Comparison of ENCODE assay signal across 7 cellular contexts in genomic region chr5:93915142-93915553, GRCh38.
DNase-seq lines count a peak whose midpoint lies in the region; ATAC-seq and TF ChIP-seq lines count a peak whose summit lies in the region.

No MANE protein-coding gene starts in this region.

- peak in 2 of 3 donors; percentile 33 to 40 for TF ChIP-seq CTCF in breast epithelium (IDR thresholded peaks at IDR 0.05)

- intact Hi-C loops in breast epithelium (cut with DNase I; ENCODE audit: low total_unique reads): no loop called here

- no peak overlapping the region for H2BK15ac ChIP-seq in mesenchymal stem cell (ENCODE audit: low read depth, poor library complexity, severe bottlenecking)

- TF ChIP-seq POLR2A in breast epithelium (IDR thresholded peaks at IDR 0.05): no peak

- no peaks in the 10 kb centered on the region for H3K27me3 ChIP-seq in breast epithelium
- no peaks in the 10 kb centered on the region for H3K27me3 ChIP-seq in mesenchymal stem cell (ENCODE audit: control insufficient read depth in 1 of 2, insufficient read depth in 1 of 2, low read length in 2 of 2)

- H3K27ac ChIP-seq in breast epithelium (no peak overlapping the region), mesenchymal stem cell (ENCODE audit: low read length, poor library complexity, severe bottlenecking) (no peak overlapping the region), caudate nucleus (ENCODE audit: low read depth, low read length) (no peak overlapping the region)

- H3K4me1 ChIP-seq in breast epithelium (no peaks in the 10 kb centered on the region), mesenchymal stem cell (ENCODE audit: control insufficient read depth, insufficient read depth, low read depth, low read length) (no peaks in the 10 kb centered on the region)

- no peak overlapping the region for H4K91ac ChIP-seq in mesenchymal stem cell (ENCODE audit: low read length)

- no peak overlapping the region for H3K18ac ChIP-seq in mesenchymal stem cell (ENCODE audit: low read depth in 1 of 2, low read length in 2 of 2)

- DNase-seq in G401 (ENCODE audit: low spot score): peak; percentile 60
- DNase-seq in NCI-H2029 treated with DMSO at 0.1 percent for 48 hours (lab: John Stamatoyannopoulos, UW): peak; percentile 5
- DNase-seq in breast epithelium (ENCODE audit: low spot score in 2 of 2): no peak
- DNase-seq in mesenchymal stem cell: peak; percentile 62
- no peak for DNase-seq in caudate nucleus (lab: John Stamatoyannopoulos, UW)

- H3K14ac ChIP-seq in mesenchymal stem cell (ENCODE audit: low read length in 2 of 2): no peak overlapping the region

- in situ Hi-C loops in G401 (cut with HindIII; ENCODE audit: low sequenced_read_pairs): no loop called here

- H2AK5ac ChIP-seq in mesenchymal stem cell (ENCODE audit: low read length, severe bottlenecking): no peak overlapping the region

- H3K23ac ChIP-seq in mesenchymal stem cell (ENCODE audit: low read length in 2 of 2): no peak overlapping the region

- no peak overlapping the region for H3K4me2 ChIP-seq in mesenchymal stem cell (ENCODE audit: low read length, poor library complexity, severe bottlenecking)

- no peaks in the 10 kb centered on the region for H3K79me1 ChIP-seq in mesenchymal stem cell (replicated peaks; ENCODE audit: low read length, poor library complexity, severe bottlenecking)

- no peak overlapping the region for H4K8ac ChIP-seq in mesenchymal stem cell (ENCODE audit: low read length)

- H2BK12ac ChIP-seq in mesenchymal stem cell (ENCODE audit: low read length in 2 of 2): no peak overlapping the region

- ATAC-seq in GM21447 (IDR thresholded peaks at IDR 0.05; ENCODE audit: unreplicated experiment): peak; percentile 51
- ATAC-seq in GM21381 (IDR thresholded peaks at IDR 0.05; ENCODE audit: unreplicated experiment): no peak

- no peak overlapping the region for H3K4ac ChIP-seq in mesenchymal stem cell (ENCODE audit: low read depth in 1 of 2, low read length in 2 of 2)

- no peak overlapping the region for H2BK120ac ChIP-seq in mesenchymal stem cell (ENCODE audit: low read depth, low read length)

- no peaks in the 10 kb centered on the region for H3K9me3 ChIP-seq in breast epithelium
- H3K9me3 ChIP-seq in mesenchymal stem cell (ENCODE audit: control insufficient read depth, low read length): no peaks in the 10 kb centered on the region

- H3K9ac ChIP-seq in mesenchymal stem cell (ENCODE audit: low read length): no peak overlapping the region

- H3K36me3 ChIP-seq in breast epithelium: no peaks in the 10 kb centered on the region
- no peaks in the 10 kb centered on the region for H3K36me3 ChIP-seq in mesenchymal stem cell (ENCODE audit: control insufficient read depth in 1 of 2, insufficient read depth in 2 of 2, low read depth in 1 of 2, low read length in 2 of 2)

- no peak overlapping the region for H3K4me3 ChIP-seq in breast epithelium
- no peak overlapping the region for H3K4me3 ChIP-seq in mesenchymal stem cell (ENCODE audit: insufficient read depth in 1 of 2, low read depth in 1 of 2, low read length in 2 of 2)

- H2AFZ ChIP-seq in mesenchymal stem cell (ENCODE audit: low read depth, low read length): no peak overlapping the region

- H2BK5ac ChIP-seq in mesenchymal stem cell (ENCODE audit: low read depth, low read length, poor library complexity, severe bottlenecking): no peak overlapping the region

Comparison
In these comparisons a context has a peak if more than half of its experiments do, and no peak if none do; other contexts are left out.
1. DNase-seq: peak in G401 (single experiment), NCI-H2029 treated with DMSO at 0.1 percent for 48 hours (single experiment) and mesenchymal stem cell (single experiment); none in breast epithelium (0 of 2) and caudate nucleus (0 of 61).